ENCODE assay signal across 1 cellular context in the genomic region with DNA sequence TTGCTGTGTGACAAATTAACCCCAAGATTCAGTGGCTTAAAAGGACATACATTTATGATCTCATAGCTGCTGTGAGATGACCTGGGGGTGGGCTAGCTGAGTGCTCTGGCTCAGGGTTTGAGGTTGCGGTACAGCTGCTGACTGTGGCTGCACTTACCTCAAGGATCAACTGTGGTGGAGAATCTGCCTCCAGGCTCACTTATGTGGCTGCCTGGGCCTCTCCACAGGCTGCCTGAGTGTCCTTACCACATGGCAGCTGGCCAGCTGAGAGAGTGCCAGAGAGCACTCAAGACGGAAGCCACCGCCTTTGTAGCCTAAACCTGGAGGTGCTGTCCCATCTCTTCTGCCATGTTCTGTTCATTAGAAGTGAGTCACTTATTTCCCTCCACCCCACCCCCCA.
TF ChIP-seq lines count a peak whose summit lies in the region.

No MANE protein-coding gene starts in this region.

TF ChIP-seq in HEK293, 187 proteins besides CTCF, POLR2A, EP300 and RAD21 (continued from another document):
- TF ChIP-seq, protein P1, sequence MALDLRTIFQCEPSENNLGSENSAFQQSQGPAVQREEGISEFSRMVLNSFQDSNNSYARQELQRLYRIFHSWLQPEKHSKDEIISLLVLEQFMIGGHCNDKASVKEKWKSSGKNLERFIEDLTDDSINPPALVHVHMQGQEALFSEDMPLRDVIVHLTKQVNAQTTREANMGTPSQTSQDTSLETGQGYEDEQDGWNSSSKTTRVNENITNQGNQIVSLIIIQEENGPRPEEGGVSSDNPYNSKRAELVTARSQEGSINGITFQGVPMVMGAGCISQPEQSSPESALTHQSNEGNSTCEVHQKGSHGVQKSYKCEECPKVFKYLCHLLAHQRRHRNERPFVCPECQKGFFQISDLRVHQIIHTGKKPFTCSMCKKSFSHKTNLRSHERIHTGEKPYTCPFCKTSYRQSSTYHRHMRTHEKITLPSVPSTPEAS (tag by site-specific recombination; IDR thresholded peaks at IDR 0.05), result no peak
